1 cellular context compared by ENCODE assay signal in genomic region chr6:158287047-158287446, GRCh38.
TF ChIP-seq lines count a peak whose summit lies in the region.

No MANE protein-coding gene starts in this region.

TF ChIP-seq in HEK293, 187 proteins besides CTCF, POLR2A, EP300 and RAD21 (continued from another document):
- TF ChIP-seq, protein P1, sequence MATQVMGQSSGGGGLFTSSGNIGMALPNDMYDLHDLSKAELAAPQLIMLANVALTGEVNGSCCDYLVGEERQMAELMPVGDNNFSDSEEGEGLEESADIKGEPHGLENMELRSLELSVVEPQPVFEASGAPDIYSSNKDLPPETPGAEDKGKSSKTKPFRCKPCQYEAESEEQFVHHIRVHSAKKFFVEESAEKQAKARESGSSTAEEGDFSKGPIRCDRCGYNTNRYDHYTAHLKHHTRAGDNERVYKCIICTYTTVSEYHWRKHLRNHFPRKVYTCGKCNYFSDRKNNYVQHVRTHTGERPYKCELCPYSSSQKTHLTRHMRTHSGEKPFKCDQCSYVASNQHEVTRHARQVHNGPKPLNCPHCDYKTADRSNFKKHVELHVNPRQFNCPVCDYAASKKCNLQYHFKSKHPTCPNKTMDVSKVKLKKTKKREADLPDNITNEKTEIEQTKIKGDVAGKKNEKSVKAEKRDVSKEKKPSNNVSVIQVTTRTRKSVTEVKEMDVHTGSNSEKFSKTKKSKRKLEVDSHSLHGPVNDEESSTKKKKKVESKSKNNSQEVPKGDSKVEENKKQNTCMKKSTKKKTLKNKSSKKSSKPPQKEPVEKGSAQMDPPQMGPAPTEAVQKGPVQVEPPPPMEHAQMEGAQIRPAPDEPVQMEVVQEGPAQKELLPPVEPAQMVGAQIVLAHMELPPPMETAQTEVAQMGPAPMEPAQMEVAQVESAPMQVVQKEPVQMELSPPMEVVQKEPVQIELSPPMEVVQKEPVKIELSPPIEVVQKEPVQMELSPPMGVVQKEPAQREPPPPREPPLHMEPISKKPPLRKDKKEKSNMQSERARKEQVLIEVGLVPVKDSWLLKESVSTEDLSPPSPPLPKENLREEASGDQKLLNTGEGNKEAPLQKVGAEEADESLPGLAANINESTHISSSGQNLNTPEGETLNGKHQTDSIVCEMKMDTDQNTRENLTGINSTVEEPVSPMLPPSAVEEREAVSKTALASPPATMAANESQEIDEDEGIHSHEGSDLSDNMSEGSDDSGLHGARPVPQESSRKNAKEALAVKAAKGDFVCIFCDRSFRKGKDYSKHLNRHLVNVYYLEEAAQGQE (tag by site-specific recombination; IDR thresholded peaks at IDR 0.05), result no peak
- TF ChIP-seq ZNF621 (tag by site-specific recombination; IDR thresholded peaks at IDR 0.05) (no peak), ZNF311 (tag by site-specific recombination; IDR thresholded peaks at IDR 0.05; ENCODE audit: borderline replicate concordance) (no peak), ZNF530 (tag by site-specific recombination; IDR thresholded peaks at IDR 0.05; ENCODE audit: low read depth) (no peak), ZNF362 (tag by site-specific recombination; IDR thresholded peaks at IDR 0.05) (no peak), WT1 (tag by site-specific recombination; IDR thresholded peaks at IDR 0.05) (0 out of 2 replicates have a peak, but pooled peaks have one; percentile 10), ZNF132 (tag by site-specific recombination; IDR thresholded peaks at IDR 0.05; ENCODE audit: borderline replicate concordance) (no peak), ZNF266 (tag by site-specific recombination; IDR thresholded peaks at IDR 0.05; ENCODE audit: low read depth) (no peak), ZNF16 (tag by site-specific recombination; IDR thresholded peaks at IDR 0.05; ENCODE audit: low read depth) (no peak), PRDM4 (tag by site-specific recombination; IDR thresholded peaks at IDR 0.05) (peak; percentile 85), ZNF114 (tag by site-specific recombination; IDR thresholded peaks at IDR 0.05) (no peak), ZNF600 (tag by site-specific recombination; IDR thresholded peaks at IDR 0.05) (no peak), KLF16 (tag by site-specific recombination; IDR thresholded peaks at IDR 0.05) (no peak), ZNF19 (tag by site-specific recombination; IDR thresholded peaks at IDR 0.05; ENCODE audit: low read depth) (no peak), ZBTB44 (tag by site-specific recombination; IDR thresholded peaks at IDR 0.05) (peak; percentile 93), ZNF416 (tag by site-specific recombination; IDR thresholded peaks at IDR 0.05) (no peak), ZNF558 (tag by site-specific recombination; IDR thresholded peaks at IDR 0.05) (no peak), ZNF639 (tag by site-specific recombination; IDR thresholded peaks at IDR 0.05) (no peak), ZFP37 (tag by site-specific recombination; IDR thresholded peaks at IDR 0.05) (no peak), ZBTB21 (tag by site-specific recombination; IDR thresholded peaks at IDR 0.05) (no peak), ZNF37A (tag by site-specific recombination; IDR thresholded peaks at IDR 0.05) (no peak), SP7 (tag by site-specific recombination; IDR thresholded peaks at IDR 0.05) (peak; percentile 91), ZNF48 (tag by site-specific recombination; IDR thresholded peaks at IDR 0.05) (no peak), ZNF529 (tag by site-specific recombination; IDR thresholded peaks at IDR 0.05; ENCODE audit: insufficient replicate concordance) (no peak)
- TF ChIP-seq, protein P2, sequence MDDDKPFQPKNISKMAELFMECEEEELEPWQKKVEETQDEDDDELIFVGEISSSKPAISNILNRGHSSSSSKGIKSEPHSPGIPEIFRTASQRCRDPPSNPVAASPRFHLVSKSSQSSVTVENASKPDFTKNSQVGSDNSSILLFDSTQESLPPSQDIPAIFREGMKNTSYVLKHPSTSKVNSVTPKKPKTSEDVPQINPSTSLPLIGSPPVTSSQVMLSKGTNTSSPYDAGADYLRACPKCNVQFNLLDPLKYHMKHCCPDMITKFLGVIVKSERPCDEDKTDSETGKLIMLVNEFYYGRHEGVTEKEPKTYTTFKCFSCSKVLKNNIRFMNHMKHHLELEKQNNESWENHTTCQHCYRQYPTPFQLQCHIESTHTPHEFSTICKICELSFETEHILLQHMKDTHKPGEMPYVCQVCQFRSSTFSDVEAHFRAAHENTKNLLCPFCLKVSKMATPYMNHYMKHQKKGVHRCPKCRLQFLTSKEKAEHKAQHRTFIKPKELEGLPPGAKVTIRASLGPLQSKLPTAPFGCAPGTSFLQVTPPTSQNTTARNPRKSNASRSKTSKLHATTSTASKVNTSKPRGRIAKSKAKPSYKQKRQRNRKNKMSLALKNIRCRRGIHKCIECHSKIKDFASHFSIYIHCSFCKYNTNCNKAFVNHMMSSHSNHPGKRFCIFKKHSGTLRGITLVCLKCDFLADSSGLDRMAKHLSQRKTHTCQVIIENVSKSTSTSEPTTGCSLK (tag by site-specific recombination; IDR thresholded peaks at IDR 0.05), result no peak
- TF ChIP-seq, protein P3, sequence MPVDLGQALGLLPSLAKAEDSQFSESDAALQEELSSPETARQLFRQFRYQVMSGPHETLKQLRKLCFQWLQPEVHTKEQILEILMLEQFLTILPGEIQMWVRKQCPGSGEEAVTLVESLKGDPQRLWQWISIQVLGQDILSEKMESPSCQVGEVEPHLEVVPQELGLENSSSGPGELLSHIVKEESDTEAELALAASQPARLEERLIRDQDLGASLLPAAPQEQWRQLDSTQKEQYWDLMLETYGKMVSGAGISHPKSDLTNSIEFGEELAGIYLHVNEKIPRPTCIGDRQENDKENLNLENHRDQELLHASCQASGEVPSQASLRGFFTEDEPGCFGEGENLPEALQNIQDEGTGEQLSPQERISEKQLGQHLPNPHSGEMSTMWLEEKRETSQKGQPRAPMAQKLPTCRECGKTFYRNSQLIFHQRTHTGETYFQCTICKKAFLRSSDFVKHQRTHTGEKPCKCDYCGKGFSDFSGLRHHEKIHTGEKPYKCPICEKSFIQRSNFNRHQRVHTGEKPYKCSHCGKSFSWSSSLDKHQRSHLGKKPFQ (tag by site-specific recombination; IDR thresholded peaks at IDR 0.05), result peak; percentile 78
- TF ChIP-seq, protein P4, sequence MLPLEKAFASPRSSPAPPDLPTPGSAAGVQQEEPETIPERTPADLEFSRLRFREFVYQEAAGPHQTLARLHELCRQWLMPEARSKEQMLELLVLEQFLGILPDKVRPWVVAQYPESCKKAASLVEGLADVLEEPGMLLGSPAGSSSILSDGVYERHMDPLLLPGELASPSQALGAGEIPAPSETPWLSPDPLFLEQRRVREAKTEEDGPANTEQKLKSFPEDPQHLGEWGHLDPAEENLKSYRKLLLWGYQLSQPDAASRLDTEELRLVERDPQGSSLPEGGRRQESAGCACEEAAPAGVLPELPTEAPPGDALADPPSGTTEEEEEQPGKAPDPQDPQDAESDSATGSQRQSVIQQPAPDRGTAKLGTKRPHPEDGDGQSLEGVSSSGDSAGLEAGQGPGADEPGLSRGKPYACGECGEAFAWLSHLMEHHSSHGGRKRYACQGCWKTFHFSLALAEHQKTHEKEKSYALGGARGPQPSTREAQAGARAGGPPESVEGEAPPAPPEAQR (tag by site-specific recombination; IDR thresholded peaks at IDR 0.05), result no peak
- TF ChIP-seq, protein P5, sequence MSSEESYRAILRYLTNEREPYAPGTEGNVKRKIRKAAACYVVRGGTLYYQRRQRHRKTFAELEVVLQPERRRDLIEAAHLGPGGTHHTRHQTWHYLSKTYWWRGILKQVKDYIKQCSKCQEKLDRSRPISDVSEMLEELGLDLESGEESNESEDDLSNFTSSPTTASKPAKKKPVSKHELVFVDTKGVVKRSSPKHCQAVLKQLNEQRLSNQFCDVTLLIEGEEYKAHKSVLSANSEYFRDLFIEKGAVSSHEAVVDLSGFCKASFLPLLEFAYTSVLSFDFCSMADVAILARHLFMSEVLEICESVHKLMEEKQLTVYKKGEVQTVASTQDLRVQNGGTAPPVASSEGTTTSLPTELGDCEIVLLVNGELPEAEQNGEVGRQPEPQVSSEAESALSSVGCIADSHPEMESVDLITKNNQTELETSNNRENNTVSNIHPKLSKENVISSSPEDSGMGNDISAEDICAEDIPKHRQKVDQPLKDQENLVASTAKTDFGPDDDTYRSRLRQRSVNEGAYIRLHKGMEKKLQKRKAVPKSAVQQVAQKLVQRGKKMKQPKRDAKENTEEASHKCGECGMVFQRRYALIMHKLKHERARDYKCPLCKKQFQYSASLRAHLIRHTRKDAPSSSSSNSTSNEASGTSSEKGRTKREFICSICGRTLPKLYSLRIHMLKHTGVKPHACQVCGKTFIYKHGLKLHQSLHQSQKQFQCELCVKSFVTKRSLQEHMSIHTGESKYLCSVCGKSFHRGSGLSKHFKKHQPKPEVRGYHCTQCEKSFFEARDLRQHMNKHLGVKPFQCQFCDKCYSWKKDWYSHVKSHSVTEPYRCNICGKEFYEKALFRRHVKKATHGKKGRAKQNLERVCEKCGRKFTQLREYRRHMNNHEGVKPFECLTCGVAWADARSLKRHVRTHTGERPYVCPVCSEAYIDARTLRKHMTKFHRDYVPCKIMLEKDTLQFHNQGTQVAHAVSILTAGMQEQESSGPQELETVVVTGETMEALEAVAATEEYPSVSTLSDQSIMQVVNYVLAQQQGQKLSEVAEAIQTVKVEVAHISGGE (tag by site-specific recombination; conservative IDR thresholded peaks at IDR 0.05; ENCODE audit: low read depth), result no peak
TF ChIP-seq in HEK293: peak in this region for 40.
